In the genomic region with DNA sequence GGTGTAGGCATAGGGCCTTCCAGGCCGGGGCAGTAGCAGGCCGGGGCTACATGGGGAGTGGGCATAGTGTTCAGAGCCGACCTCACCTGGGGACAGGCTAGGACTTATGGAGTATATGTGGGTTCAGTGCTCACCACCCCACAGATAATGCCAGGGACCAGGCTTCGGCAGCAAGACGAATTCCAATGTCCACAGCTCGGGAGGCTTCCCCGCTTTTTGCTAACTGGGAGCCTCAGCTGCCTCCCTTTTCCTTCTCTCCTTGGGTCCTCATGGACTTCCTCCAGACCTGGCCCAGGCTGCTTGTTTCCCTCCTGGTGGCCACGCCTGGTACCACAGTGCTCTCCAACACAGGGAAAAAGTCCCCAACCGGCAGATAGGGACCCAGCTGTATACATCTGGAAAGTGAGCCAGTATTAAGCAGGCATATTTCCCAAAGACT, we compare ENCODE assay signal across 1 cellular context.
TF ChIP-seq lines count a peak whose summit lies in the region.

No MANE protein-coding gene starts in this region.

TF ChIP-seq in IMR-90, 13 proteins besides CTCF, POLR2A, EP300 and RAD21:
- no peak for TF ChIP-seq CEBPB (IDR thresholded peaks at IDR 0.05; ENCODE audit: low read depth, low read length)
- no peak for TF ChIP-seq MAFK (IDR thresholded peaks at IDR 0.05; ENCODE audit: low read depth, low read length)
- TF ChIP-seq RFX5 (IDR thresholded peaks at IDR 0.05; ENCODE audit: low read depth, low read length) = no peak
- no peak for TF ChIP-seq MAZ (IDR thresholded peaks at IDR 0.05; ENCODE audit: borderline replicate concordance, low read depth, low read length)
- TF ChIP-seq, protein P1, sequence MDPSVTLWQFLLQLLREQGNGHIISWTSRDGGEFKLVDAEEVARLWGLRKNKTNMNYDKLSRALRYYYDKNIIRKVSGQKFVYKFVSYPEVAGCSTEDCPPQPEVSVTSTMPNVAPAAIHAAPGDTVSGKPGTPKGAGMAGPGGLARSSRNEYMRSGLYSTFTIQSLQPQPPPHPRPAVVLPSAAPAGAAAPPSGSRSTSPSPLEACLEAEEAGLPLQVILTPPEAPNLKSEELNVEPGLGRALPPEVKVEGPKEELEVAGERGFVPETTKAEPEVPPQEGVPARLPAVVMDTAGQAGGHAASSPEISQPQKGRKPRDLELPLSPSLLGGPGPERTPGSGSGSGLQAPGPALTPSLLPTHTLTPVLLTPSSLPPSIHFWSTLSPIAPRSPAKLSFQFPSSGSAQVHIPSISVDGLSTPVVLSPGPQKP (IDR thresholded peaks at IDR 0.05; ENCODE audit: borderline replicate concordance, low read depth, low read length) = no peak
- no peak for TF ChIP-seq FOS (IDR thresholded peaks at IDR 0.05; ENCODE audit: low read depth, low read length)
- no peak for TF ChIP-seq RCOR1 (IDR thresholded peaks at IDR 0.05; ENCODE audit: insufficient replicate concordance, low read length)
- TF ChIP-seq, protein P2, sequence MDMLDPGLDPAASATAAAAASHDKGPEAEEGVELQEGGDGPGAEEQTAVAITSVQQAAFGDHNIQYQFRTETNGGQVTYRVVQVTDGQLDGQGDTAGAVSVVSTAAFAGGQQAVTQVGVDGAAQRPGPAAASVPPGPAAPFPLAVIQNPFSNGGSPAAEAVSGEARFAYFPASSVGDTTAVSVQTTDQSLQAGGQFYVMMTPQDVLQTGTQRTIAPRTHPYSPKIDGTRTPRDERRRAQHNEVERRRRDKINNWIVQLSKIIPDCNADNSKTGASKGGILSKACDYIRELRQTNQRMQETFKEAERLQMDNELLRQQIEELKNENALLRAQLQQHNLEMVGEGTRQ (IDR thresholded peaks at IDR 0.05; ENCODE audit: low read depth, low read length) = no peak
- TF ChIP-seq MXI1 (IDR thresholded peaks at IDR 0.05; ENCODE audit: borderline replicate concordance, low read depth, low read length) = no peak
